Comparison of ENCODE assay signal across 18 cellular contexts in the genomic region with DNA sequence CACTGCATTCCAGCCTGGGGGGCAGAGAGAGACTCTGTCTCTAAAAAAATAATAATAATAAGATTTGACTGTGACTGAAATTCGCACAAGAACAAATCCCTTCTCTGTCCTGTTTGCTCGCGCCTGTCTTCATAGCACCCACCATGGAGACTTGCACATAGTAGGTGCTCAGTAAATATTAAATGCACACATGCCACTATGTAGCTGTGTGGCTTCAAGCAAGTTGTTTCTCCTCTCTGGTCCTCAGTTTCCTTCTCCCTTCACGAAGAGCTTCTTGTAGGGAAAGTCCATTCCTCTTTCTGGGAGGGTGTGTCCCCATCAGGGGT. TPM values are rescaled to one million over a fixed set of nuclear protein-coding genes. Genes with fewer than 3 reads are reported as not detected.
DNase-seq lines count a peak whose midpoint lies in the region; ATAC-seq, FAIRE-seq and TF ChIP-seq lines count a peak whose summit lies in the region.
"Had no signal": no experiment of that assay in that cellular context is flagged by ENCODE, and none has a peak within 500 bp of the region (broad histone marks: within the 10 kb centered on the region; RNA-seq: fewer than 3 reads in every experiment).

No MANE protein-coding gene starts in this region.

- no peaks in the 10 kb centered on the region for H3K9me2 ChIP-seq in GM23248 (ENCODE audit: insufficient read depth)

- no peak for TF ChIP-seq EP300 in A549 (IDR thresholded peaks at IDR 0.05)

- H3K4me2 ChIP-seq in A549 (peak overlapping the region; percentile 64), GM23248 (ENCODE audit: unreplicated experiment) (no peak overlapping the region)

- ATAC-seq in A549 (no peak), GM21737 (IDR thresholded peaks at IDR 0.05; ENCODE audit: unreplicated experiment) (no peak)
- no peak for ATAC-seq in activated naive CD4-positive, alpha-beta T cell treated with anti-CD3 and anti-CD28 coated beads, Interleukin-2, amount 50 U/mL, for 72 hours

- H3K9me3 Mint-ChIP-seq in chondrocyte (ENCODE audit: low read depth) (peaks cover 6% of the 10 kb centered on the region), nephron (peaks cover 6% of the 10 kb centered on the region)
- peaks cover 0 to 5% of the 10 kb centered on the region in 2 donors for H3K9me3 Mint-ChIP-seq in activated naive CD4-positive, alpha-beta T cell treated with anti-CD3 and anti-CD28 coated beads, Interleukin-2, amount 50 U/mL, for 72 hours

- H3K4me3 Mint-ChIP-seq in chondrocyte (ENCODE audit: unreplicated experiment) (no peak overlapping the region), nephron (peak overlapping the region in 1 of 3 experiments; percentile 37)
- H3K4me3 Mint-ChIP-seq: nephron progenitor cell had no signal

- H3K4me3 ChIP-seq in A549: no peak overlapping the region
- H3K4me3 ChIP-seq in GM23248: no peak overlapping the region

- H3K4me1 Mint-ChIP-seq in chondrocyte (ENCODE audit: low read depth) (peaks cover 90% of the 10 kb centered on the region), nephron (peaks cover 78% of the 10 kb centered on the region)

- H4K20me1 ChIP-seq in GM23248 (ENCODE audit: insufficient read depth): no peaks in the 10 kb centered on the region

- no peak overlapping the region for H2AFZ ChIP-seq in GM23248

- peaks cover 11% of the 10 kb centered on the region for H3K9me3 ChIP-seq in A549
- no peaks in the 10 kb centered on the region for H3K9me3 ChIP-seq in GM23248 (ENCODE audit: low read depth)

- TF ChIP-seq RAD21 in A549 (conservative IDR thresholded peaks at IDR 0.05 in 1 of 2, IDR thresholded peaks at IDR 0.05 in 1 of 2): no peak

- peak overlapping the region; percentile 84 to 88 for H3K27ac ChIP-seq in A549
- H3K27ac ChIP-seq in GM23248: peak overlapping the region; percentile 76

- H3K27me3 ChIP-seq in GM23248 (replicated peaks; ENCODE audit: insufficient read depth): no peaks in the 10 kb centered on the region

- POLR2A ChIA-PET in A549 (lab: Yijun Ruan, JAX): interaction anchor here (0.6 kb wide), 1 partner anchor 93 kb away, joined by 6 read pairs; no protein-coding TSS in a partner anchor

- FAIRE-seq in A549 (lab: Jason Lieb, UNC): no peak
- FAIRE-seq: colon, G401.6 had no signal

- H3F3A ChIP-seq in GM23248 (ENCODE audit: insufficient read depth): peaks cover 58% of the 10 kb centered on the region

- DNase-seq in A549 (ENCODE audit: low read depth in 1 of 2, low spot score in 1 of 2) (no peak), GM23248 (no peak), chondrocyte (ENCODE audit: low spot score) (no peak), erythroblast (lab: John Stamatoyannopoulos, UW) (no peak), NCI-H1092 treated with DMSO at 0.1 percent for 48 hours (lab: John Stamatoyannopoulos, UW) (no peak)
- no peak for DNase-seq in activated naive CD4-positive, alpha-beta T cell treated with anti-CD3 and anti-CD28 coated beads, Interleukin-2, amount 50 U/mL, for 72 hours (ENCODE audit: low spot score in 2 of 2)
- DNase-seq: activated CD8-positive, alpha-beta memory T cell treated with anti-CD3 and anti-CD28 coated beads for 24 hours; activated effector memory CD4-positive, alpha-beta T cell treated with Interleukin-2 at 50 U/mL for 16 hours; AML-193; NCI-H187; nephron progenitor cell; NK-92 treated with Interleukin-12 subunit alpha and Interleukin-12 subunit beta, amount 100 ng/mL, for 24 hours; stimulated activated naive CD8-positive, alpha-beta T cell treated with anti-CD3 and anti-CD28 coated beads, Interleukin-15, Interleukin-2, amounts not matched to agents 100 U/mL and 50 U/mL, for 24 hours had no signal

- H3K36me3 Mint-ChIP-seq in chondrocyte (ENCODE audit: low read depth) (no peaks in the 10 kb centered on the region), nephron (ENCODE audit: low read depth) (no peaks in the 10 kb centered on the region)
- peaks cover 10 to 11% of the 10 kb centered on the region in 2 donors for H3K36me3 Mint-ChIP-seq in activated naive CD4-positive, alpha-beta T cell treated with anti-CD3 and anti-CD28 coated beads, Interleukin-2, amount 50 U/mL, for 72 hours

- TF ChIP-seq CTCF in A549 (IDR thresholded peaks at IDR 0.05): no peak
- no peak for TF ChIP-seq CTCF in chondrocyte (IDR thresholded peaks at IDR 0.05)
- no peak for TF ChIP-seq CTCF in nephron (IDR thresholded peaks at IDR 0.05; ENCODE audit: unreplicated experiment in 3 of 3)

- 44% methylated on average over 4 of the region's 4 CpGs for WGBS in A549 (ENCODE audit: missing lambda C conversion rate)
- WGBS in GM23248 (ENCODE audit: low coverage in 1 of 2, low lambda C conversion rate in 2 of 2, missing lambda C conversion rate in 2 of 2), 2 experiments: 76 to 77% methylated on average over 4 of the region's 4 CpGs

- no peaks in the 10 kb centered on the region for H3K36me3 ChIP-seq in GM23248 (ENCODE audit: low read depth)

- H3K9ac ChIP-seq in GM23248: no peak overlapping the region

- H3K27me3 Mint-ChIP-seq in chondrocyte (ENCODE audit: low read depth): no peaks in the 10 kb centered on the region
- H3K27me3 Mint-ChIP-seq in nephron (ENCODE audit: low read depth): peaks cover 4% of the 10 kb centered on the region

- H3K27ac Mint-ChIP-seq in chondrocyte (ENCODE audit: unreplicated experiment) (peak overlapping the region; percentile 70), nephron (peak overlapping the region; percentile 91 to 98 (median 94))
- peak overlapping the region in 1 of 2 donors; percentile 43 for H3K27ac Mint-ChIP-seq in activated naive CD4-positive, alpha-beta T cell treated with anti-CD3 and anti-CD28 coated beads, Interleukin-2, amount 50 U/mL, for 72 hours
- H3K27ac Mint-ChIP-seq: nephron progenitor cell had no signal

- H3K4me1 ChIP-seq in A549 (peaks cover 52% of the 10 kb centered on the region), GM23248 (ENCODE audit: insufficient read depth) (peaks cover 62% of the 10 kb centered on the region)

- CTCF ChIA-PET in A549 (lab: Yijun Ruan, JAX): interaction anchor here (0.6 to 10.2 kb wide), 8 partner anchors 13 to 263 kb away, joined by 3 to 115 read pairs (median 10); no protein-coding TSS in a partner anchor

- TF ChIP-seq POLR2A in A549 (IDR thresholded peaks at IDR 0.05; ENCODE audit: low read length) (no peak), erythroblast (IDR thresholded peaks at IDR 0.05; ENCODE audit: low read length) (no peak)

- no peaks in the 10 kb centered on the region for H3K79me2 ChIP-seq in GM23248 (ENCODE audit: insufficient read depth)

- in situ Hi-C loops in GM23248 (cut with MboI): no loop called here

TF ChIP-seq in A549, 52 proteins besides CTCF, POLR2A, EP300 and RAD21:
- TF ChIP-seq PHF8 (IDR thresholded peaks at IDR 0.05; ENCODE audit: borderline replicate concordance, low read depth): no peak
- no peak for TF ChIP-seq HEYL (CRISPR knock-in tag; IDR thresholded peaks at IDR 0.05)
- TF ChIP-seq JUNB (IDR thresholded peaks at IDR 0.05): no peak
- TF ChIP-seq JUN (IDR thresholded peaks at IDR 0.05): no peak
- no peak for TF ChIP-seq ZFP36 (IDR thresholded peaks at IDR 0.05; ENCODE audit: borderline replicate concordance, partially characterized antibody)
- no peak for TF ChIP-seq EHMT2 (IDR thresholded peaks at IDR 0.05; ENCODE audit: low read depth)
- no peak for TF ChIP-seq CEBPB (IDR thresholded peaks at IDR 0.05)
- TF ChIP-seq ZNF302 (CRISPR knock-in tag; IDR thresholded peaks at IDR 0.05): no peak

RNA-seq across cellular contexts. Expression of a gene that starts 15.4 kb away (rescaled TPM):
- 0.03 and 0.07 TPM in 2 replicates for polyA plus RNA-seq in A549 (2011; rRNA removed)
- 0.01 and 0.05 TPM in 2 replicates for polyA plus RNA-seq in A549 (2012; cell fraction: cytosol; rRNA removed)
- polyA plus RNA-seq in A549 (2012; cell fraction: nucleus; rRNA removed): 0.01 and 0.11 TPM in 2 replicates
- polyA plus RNA-seq in A549 (2017; fragmentation: RNase III; extraction: RNeasy Plus Mini Kit Qiagen cat#74134 plus additional on column Dnase treatment): 0.04 to 0.05 TPM (median 0.04 TPM) in 3 replicates
- 0.04 and 0.24 TPM in 2 replicates for polyA minus RNA-seq in A549 (2011; rRNA and poly(A)+ RNA removed)
- 178 and 192 TPM in 2 replicates for total RNA-seq in GM23248 (2014; rRNA removed; shearing (Covaris generic))
- 109 and 114 TPM in 2 replicates for polyA plus RNA-seq in GM23248 (2016; fragmentation: Nextera tagmentation; extraction: Ambion mirVana)
- 88.7 to 165 TPM (median 91.5 TPM) in 3 replicates for total RNA-seq in chondrocyte
- 1 to 10 TPM in 1 of 2 donors, under 1 TPM in 1; 0.60 to 1.0 TPM for total RNA-seq in activated naive CD4-positive, alpha-beta T cell treated with anti-CD3 and anti-CD28 coated beads, Interleukin-2, amount 50 U/mL, for 72 hours
- polyA plus RNA-seq: mammary epithelial cell had no signal

Comparison
In these comparisons a context has a peak if more than half of its experiments do, and no peak if none do; other contexts are left out.
1. RNA of a gene that starts 15.4 kb away (total RNA-seq): 178 to 192 TPM in GM23248 and 88.7 to 165 TPM in chondrocyte; 0.60 to 1.0 TPM in activated naive CD4-positive, alpha-beta T cell treated with anti-CD3 and anti-CD28 coated beads, Interleukin-2, amount 50 U/mL, for 72 hours; every median in the first group is over 10 times any median in the second.